Comparison of ENCODE assay signal across 8 cellular contexts in the genomic region with DNA sequence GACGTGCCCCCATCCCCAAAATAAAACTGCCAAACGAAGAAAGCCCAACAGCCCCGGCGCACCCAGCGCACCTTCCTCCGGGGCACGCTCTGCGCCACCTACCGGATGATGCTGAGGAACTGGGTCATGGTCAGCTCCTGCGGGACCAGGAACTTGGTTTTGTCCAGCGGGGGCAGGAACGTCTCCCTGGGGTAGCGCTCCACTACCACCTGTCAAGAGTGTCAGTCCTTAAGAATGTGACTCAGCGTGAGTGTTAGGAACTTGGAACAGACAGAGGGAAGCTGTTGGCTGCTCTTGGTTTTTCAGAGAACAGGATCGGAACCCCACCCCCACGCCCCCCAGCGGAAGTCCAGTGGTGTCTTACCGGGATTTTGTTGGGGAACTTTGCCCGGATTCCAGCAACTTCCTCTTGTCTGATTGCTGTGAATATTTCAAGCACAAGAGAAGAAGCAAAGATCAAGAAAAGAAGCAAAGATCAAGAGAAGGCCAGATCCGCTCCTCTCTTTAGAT.
DNase-seq lines count a peak whose midpoint lies in the region; ATAC-seq and TF ChIP-seq lines count a peak whose summit lies in the region.

No MANE protein-coding gene starts in this region.

- DNase-seq in NCI-H82 (lab: John Stamatoyannopoulos, UW) = peak; percentile 68
- no peak for DNase-seq in NCI-H82 treated with DMSO at 0.1 percent for 48 hours (lab: John Stamatoyannopoulos, UW; ENCODE audit: unreplicated experiment)
- peak; percentile 64 for DNase-seq in RPMI8226
- DNase-seq in activated effector memory CD4-positive, alpha-beta T cell treated with anti-CD3 and anti-CD28 coated beads, Interleukin-2, amount 50 U/mL, for 16 hours = peak; percentile 79
- DNase-seq in foreskin melanocyte = peak; percentile 72
- DNase-seq in substantia nigra (lab: John Stamatoyannopoulos, UW) = peak in 41 of 49 donors; percentile 3 to 70 (median 39)

- peak; percentile 15 for TF ChIP-seq CTCF in neutrophil (IDR thresholded peaks at IDR 0.05)

- peak overlapping the region in 1 of 2 experiments; percentile 32 for H3K4me3 ChIP-seq in neutrophil (ENCODE audit: low read depth in 1 of 2, low read length in 1 of 2)

- no peaks in the 10 kb centered on the region for H3K9me3 ChIP-seq in neutrophil

- peaks cover 0 to 3% of the 10 kb centered on the region in 2 experiments for H3K4me1 ChIP-seq in neutrophil (ENCODE audit: control insufficient read depth in 1 of 2, insufficient read depth in 1 of 2, low read depth in 1 of 2, low read length in 1 of 2)

- no peak overlapping the region for H3K27ac ChIP-seq in neutrophil
- H3K27ac ChIP-seq in substantia nigra (ENCODE audit: low read depth, low read length, poor library complexity, severe bottlenecking) = no peak overlapping the region

- no peaks in the 10 kb centered on the region for H3K27me3 ChIP-seq in neutrophil

- H3K36me3 ChIP-seq in neutrophil = no peaks in the 10 kb centered on the region

- peak; percentile 88 for ATAC-seq in HG03097 (IDR thresholded peaks at IDR 0.05; ENCODE audit: low FRiP score, unreplicated experiment)
